In the genomic region with DNA sequence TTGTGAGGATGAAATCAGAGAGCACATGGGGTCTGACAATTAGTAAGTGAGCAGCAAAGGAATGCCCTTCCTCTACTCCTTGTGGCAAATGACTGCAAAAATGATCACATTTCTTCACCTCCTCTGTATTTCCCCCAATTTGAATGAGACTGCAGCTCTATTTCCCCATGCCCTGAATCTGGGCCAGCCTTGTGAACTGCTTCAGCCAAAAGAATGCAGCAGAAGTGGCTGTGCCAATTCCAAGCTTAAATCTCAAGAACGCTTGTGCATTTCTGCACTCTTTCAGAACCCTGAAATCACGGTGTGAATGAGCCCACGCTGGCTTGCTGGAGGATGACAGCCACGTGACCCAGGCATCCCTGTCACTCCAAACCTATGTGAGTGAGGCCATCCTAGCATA, we compare ENCODE assay signal across 24 cellular contexts. TPM values are rescaled to one million over a fixed set of nuclear protein-coding genes. Genes with fewer than 3 reads are reported as not detected.
DNase-seq lines count a peak whose midpoint lies in the region; ATAC-seq, FAIRE-seq and TF ChIP-seq lines count a peak whose summit lies in the region.
"Had no signal": no experiment of that assay in that cellular context is flagged by ENCODE, and none has a peak within 500 bp of the region (broad histone marks: within the 10 kb centered on the region; RNA-seq: fewer than 3 reads in every experiment).

No MANE protein-coding gene starts in this region.

- H3K27ac ChIP-seq in IMR-90 (ENCODE audit: insufficient read depth, low read length) (no peak overlapping the region), endothelial cell of umbilical vein (ENCODE audit: insufficient read depth, low read depth, low read length) (no peak overlapping the region)
- H3K27ac ChIP-seq: pancreas, SJSA1 had no signal

- intact Hi-C loops in IMR-90 (cut with micrococcal nuclease) (no loop called here), endothelial cell of umbilical vein (cut with micrococcal nuclease) (no loop called here)

- H3K9me1 ChIP-seq in IMR-90 (ENCODE audit: insufficient read depth, low read length) (no peaks in the 10 kb centered on the region; the same call in 1 of the 2 replicates), endothelial cell of umbilical vein (replicated peaks; ENCODE audit: control insufficient read depth, extremely low read depth, insufficient read depth, low read length) (no peaks in the 10 kb centered on the region)

- ATAC-seq in IMR-90 (ENCODE audit: low read depth) (peak; percentile 51), HG03196 (IDR thresholded peaks at IDR 0.05; ENCODE audit: unreplicated experiment) (no peak)
- ATAC-seq: activated CD4-positive, CD25-positive, alpha-beta regulatory T cell treated with anti-CD3 and anti-CD28 coated beads, Interleukin-2, amount 50 U/mL, for 24 hours had no signal

- no peak overlapping the region for H2BK120ac ChIP-seq in IMR-90 (ENCODE audit: low read depth, low read length)

- H3K4me1 ChIP-seq in IMR-90 (ENCODE audit: control insufficient read depth, insufficient read depth, low read length) (no peaks in the 10 kb centered on the region), endothelial cell of umbilical vein (ENCODE audit: control insufficient read depth, extremely low read depth, insufficient read depth, low read length) (peaks cover 32% of the 10 kb centered on the region)
- H3K4me1 ChIP-seq: pancreas, SJSA1 had no signal

- H2AFZ ChIP-seq in IMR-90 (replicated peaks; ENCODE audit: low read length, poor library complexity), result no peak overlapping the region
- no peak overlapping the region for H2AFZ ChIP-seq in endothelial cell of umbilical vein (ENCODE audit: low read depth, low read length)

- BruUV-seq in IMR-90 (replicated peaks; lab: Mats Ljungman, UMichigan), result no TSS peak
- BruUV-seq in endothelial cell of umbilical vein (replicated peaks; lab: Mats Ljungman, UMichigan), result no TSS peak

- no peak overlapping the region for H3K4ac ChIP-seq in IMR-90 (ENCODE audit: low read depth, low read length)

- H3K36me3 ChIP-seq in IMR-90 (ENCODE audit: control insufficient read depth, insufficient read depth, low read length), result peaks cover 28% of the 10 kb centered on the region
- peaks cover 14 to 17% of the 10 kb centered on the region in 2 experiments for H3K36me3 ChIP-seq in endothelial cell of umbilical vein (ENCODE audit: control insufficient read depth in 2 of 2, extremely low read depth in 1 of 2, insufficient read depth in 2 of 2, low read length in 2 of 2)

- in situ Hi-C loops in IMR-90 (cut with MboI; ENCODE audit: low sequenced_read_pairs), result no loop called here

- H4K8ac ChIP-seq in IMR-90 (ENCODE audit: low read depth in 2 of 2, low read length in 2 of 2), result no peak overlapping the region

- H3K79me1 ChIP-seq in IMR-90 (ENCODE audit: low read depth in 1 of 2, low read length in 2 of 2), result no peaks in the 10 kb centered on the region

- H3K9me3 ChIP-seq in IMR-90 (ENCODE audit: control insufficient read depth, insufficient read depth, low read length), result no peaks in the 10 kb centered on the region
- H3K9me3 ChIP-seq in endothelial cell of umbilical vein (replicated peaks; ENCODE audit: control insufficient read depth, insufficient read depth, low read length), result no peaks in the 10 kb centered on the region
- H3K9me3 ChIP-seq: adrenal gland, pancreas, SJSA1 had no signal

- TF ChIP-seq POLR2A in IMR-90 (IDR thresholded peaks at IDR 0.05; ENCODE audit: low read depth, low read length) (no peak), endothelial cell of umbilical vein (IDR thresholded peaks at IDR 0.05; ENCODE audit: low read depth, low read length) (no peak)

- H3K79me2 ChIP-seq in endothelial cell of umbilical vein (ENCODE audit: control insufficient read depth, insufficient read depth, low read length), result no peaks in the 10 kb centered on the region

- H3K27me3 ChIP-seq in IMR-90 (ENCODE audit: control insufficient read depth, insufficient read depth, low read length), result no peaks in the 10 kb centered on the region
- no peaks in the 10 kb centered on the region for H3K27me3 ChIP-seq in endothelial cell of umbilical vein (ENCODE audit: control insufficient read depth in 2 of 2, insufficient read depth in 2 of 2, low read length in 2 of 2)
- H3K27me3 ChIP-seq: adrenal gland, pancreas, SJSA1 had no signal

- no peak for TF ChIP-seq RAD21 in IMR-90 (IDR thresholded peaks at IDR 0.05; ENCODE audit: low read length)

- H3K14ac ChIP-seq in IMR-90 (replicated peaks; ENCODE audit: low read depth, low read length), result no peak overlapping the region

- no peak overlapping the region for H3K18ac ChIP-seq in IMR-90 (ENCODE audit: low read depth, low read length)

- no peak overlapping the region for H2BK20ac ChIP-seq in IMR-90 (ENCODE audit: low read depth, low read length)

- CTCF ChIA-PET in IMR-90 (lab: Yijun Ruan, JAX), result interaction anchor here (0.6 kb wide), 1 partner anchor 142 kb away, joined by 4 read pairs; no protein-coding TSS in a partner anchor
- CTCF ChIA-PET in endothelial cell of umbilical vein (lab: Charles Lee), result interaction anchor here (0.6 to 1.5 kb wide), 3 partner anchors 41 to 71 kb away, joined by 3 to 6 read pairs (median 3); no protein-coding TSS in a partner anchor

- H3K9ac ChIP-seq in IMR-90 (ENCODE audit: low read depth, low read length) (no peak overlapping the region), endothelial cell of umbilical vein (replicated peaks; ENCODE audit: extremely low read depth, insufficient read depth, low read length) (peak overlapping the region; percentile 26)

- no peaks in the 10 kb centered on the region for H3K4me1 Mint-ChIP-seq in neural crest cell
- H3K4me1 Mint-ChIP-seq: naive B cell had no signal

- no peak overlapping the region for H2AK5ac ChIP-seq in IMR-90 (ENCODE audit: low read depth, low read length)

- POLR2A ChIA-PET in IMR-90 (lab: Charles Lee; ENCODE audit: unreplicated experiment), result no interaction called here
- POLR2A ChIA-PET in endothelial cell of umbilical vein (lab: Charles Lee), result no interaction called here

- H4K5ac ChIP-seq in IMR-90 (ENCODE audit: low read depth, low read length), result no peak overlapping the region

- H4K91ac ChIP-seq in IMR-90 (ENCODE audit: insufficient read depth, low read depth, low read length), result no peak overlapping the region

- no peak overlapping the region for H3K23ac ChIP-seq in IMR-90 (ENCODE audit: low read depth, low read length)

- H3K9me3 Mint-ChIP-seq in neural crest cell, result no peaks in the 10 kb centered on the region
- H3K9me3 Mint-ChIP-seq: T-helper 2 cell treated with Interferon-gamma antibody and Interleukin-4, amounts not matched to agents 5 μg/mL and 100 μg/mL, for 36 hours had no signal

- no peaks in the 10 kb centered on the region for H3K27me3 Mint-ChIP-seq in neural crest cell (ENCODE audit: low read depth)
- H3K27me3 Mint-ChIP-seq: naive B cell had no signal

- H2BK5ac ChIP-seq in IMR-90 (ENCODE audit: low read depth, low read length, poor library complexity, severe bottlenecking), result no peak overlapping the region

- DNase-seq in AG09309 (ENCODE audit: low read depth) (peak; percentile 41), IMR-90 (peak; percentile 48), endothelial cell of umbilical vein (ENCODE audit: low read depth, low spot score) (no peak), neural crest cell (ENCODE audit: low read depth, low spot score) (no peak), SKM-1 (lab: John Stamatoyannopoulos, UW; ENCODE audit: unreplicated experiment) (no peak), cerebellum (ENCODE audit: low spot score) (no peak)
- DNase-seq in NK-92 treated with Interleukin-12 subunit alpha and Interleukin-12 subunit beta, amount 100 ng/mL, for 24 hours (lab: John Stamatoyannopoulos, UW), result no peak
- DNase-seq: adrenal gland, glutamatergic neuron, naive B cell, NCI-H1417, OCI-M1, pancreas had no signal

- H3K36me3 Mint-ChIP-seq in neural crest cell (ENCODE audit: low read depth), result peaks cover 28% of the 10 kb centered on the region

- no peak overlapping the region for H3K4me3 Mint-ChIP-seq in neural crest cell
- H3K4me3 Mint-ChIP-seq: T-helper 2 cell treated with Interferon-gamma antibody and Interleukin-4, amounts not matched to agents 5 μg/mL and 100 μg/mL, for 36 hours had no signal

- H3K27ac Mint-ChIP-seq in neural crest cell (ENCODE audit: unreplicated experiment), result peak overlapping the region; percentile 8
- H3K27ac Mint-ChIP-seq: naive B cell; T-helper 2 cell treated with Interferon-gamma antibody and Interleukin-4, amounts not matched to agents 5 μg/mL and 100 μg/mL, for 36 hours had no signal

- no peak for TF ChIP-seq CTCF in AG09309 (IDR thresholded peaks at IDR 0.05; ENCODE audit: control insufficient read depth, insufficient read depth, low read depth, low read length, missing control alignments)
- no peak for TF ChIP-seq CTCF in IMR-90 (conservative IDR thresholded peaks at IDR 0.05; ENCODE audit: low read depth, low read length)
- TF ChIP-seq CTCF in endothelial cell of umbilical vein (IDR thresholded peaks at IDR 0.05; ENCODE audit: extremely low read depth in 1 of 2, insufficient read depth in 1 of 2, low read depth in 1 of 2, low read length in 2 of 2), result no peak
- no peak for TF ChIP-seq CTCF in neural crest cell (conservative IDR thresholded peaks at IDR 0.05)

- 47% methylated on average over 3 of the region's 4 CpGs; no CpG with 5 or more reads in 1 of the 2 experiments for WGBS in IMR-90 (ENCODE audit: extremely low coverage in 2 of 2, insufficient read length in 1 of 2), 2 experiments

- no peak overlapping the region for H2AK9ac ChIP-seq in IMR-90 (replicated peaks; ENCODE audit: low read depth, low read length, poor library complexity)

- H3K4me3 ChIP-seq in AG09309 (ENCODE audit: control insufficient read depth, low read depth, low read length) (no peak overlapping the region), IMR-90 (ENCODE audit: insufficient read depth, low read depth, low read length) (no peak overlapping the region), endothelial cell of umbilical vein (replicated peaks in 1 of 3; ENCODE audit: insufficient read depth in 1 of 3, low read depth in 1 of 3, low read length in 3 of 3) (no peak overlapping the region)
- H3K4me3 ChIP-seq: adrenal gland, pancreas, SJSA1 had no signal

- H3K4me2 ChIP-seq in IMR-90 (ENCODE audit: low read depth, low read length) (no peak overlapping the region), endothelial cell of umbilical vein (ENCODE audit: insufficient read depth, low read length) (no peak overlapping the region)

- dilution Hi-C loops in IMR-90 (cut with HindIII; ENCODE audit: low sequenced_read_pairs, unreplicated experiment) (no loop called here), endothelial cell of umbilical vein (cut with MboI; ENCODE audit: extremely low pct_ligation_motif_present, low sequenced_read_pairs) (no loop called here)

- FAIRE-seq in endothelial cell of umbilical vein (lab: Jason Lieb, UNC), result no peak
- FAIRE-seq: pancreas had no signal

- no peak overlapping the region for H3K56ac ChIP-seq in IMR-90 (ENCODE audit: extremely low read depth, insufficient read depth, low read length)

- H2BK15ac ChIP-seq in IMR-90 (ENCODE audit: low read depth, low read length), result no peak overlapping the region

- H4K20me1 ChIP-seq in IMR-90 (ENCODE audit: insufficient read depth, low read length) (no peaks in the 10 kb centered on the region), endothelial cell of umbilical vein (replicated peaks; ENCODE audit: control insufficient read depth, extremely low read depth, insufficient read depth, low read length) (no peaks in the 10 kb centered on the region)

RNA-seq across cellular contexts. Expression of a gene that starts 9.9 kb away (rescaled TPM):
- total RNA-seq in IMR-90 (2012; rRNA removed) (10.6 and 12.7 TPM in 2 replicates), endothelial cell of umbilical vein (68.9 and 89.4 TPM in 2 replicates), neural crest cell (52.9 and 53.7 TPM in 2 replicates), cerebellum (11.1 TPM)
- polyA plus RNA-seq in IMR-90 (2012; rRNA removed) (21.1 and 22.0 TPM in 2 replicates), endothelial cell of umbilical vein (104 and 124 TPM in 2 replicates)
- polyA plus RNA-seq in IMR-90 (2012; cell fraction: cytosol; rRNA removed), result 10.0 and 16.3 TPM in 2 replicates
- polyA plus RNA-seq in IMR-90 (2012; cell fraction: nucleus; rRNA removed; ENCODE audit: low replicate concordance), result 19.7 and 20.5 TPM in 2 replicates
- 58.7 and 78.4 TPM in 2 replicates for polyA plus RNA-seq in endothelial cell of umbilical vein (2011; cell fraction: cytosol; rRNA removed)
- 65.8 and 66.7 TPM in 2 replicates for polyA plus RNA-seq in endothelial cell of umbilical vein (2011; cell fraction: nucleus; rRNA removed)
- 60.8 and 67.1 TPM in 2 replicates for polyA plus RNA-seq in endothelial cell of umbilical vein (2012)
- polyA minus RNA-seq in endothelial cell of umbilical vein, result 117 and 119 TPM in 2 replicates
- not detected for polyA minus RNA-seq in endothelial cell of umbilical vein (2011; cell fraction: cytosol; rRNA and poly(A)+ RNA removed)
- polyA minus RNA-seq in endothelial cell of umbilical vein (2011; cell fraction: nucleus; rRNA and poly(A)+ RNA removed), result 29.2 and 38.5 TPM in 2 replicates
- total RNA-seq: G401 had no signal

RNA-seq across cellular contexts. Expression of a gene that starts 26.6 kb away (rescaled TPM):
- total RNA-seq in IMR-90 (2012; rRNA removed) (not detected in 2 replicates), endothelial cell of umbilical vein (0.42 and 0.55 TPM in 2 replicates), neural crest cell (0.23 TPM in 1 of 2 replicates, not detected in the other), cerebellum (0.36 TPM)
- polyA plus RNA-seq in IMR-90 (2012; rRNA removed) (not detected in 2 replicates), endothelial cell of umbilical vein (0.08 and 0.48 TPM in 2 replicates)
- polyA plus RNA-seq in IMR-90 (2012; cell fraction: cytosol; rRNA removed), result not detected in 2 replicates
- polyA plus RNA-seq in IMR-90 (2012; cell fraction: nucleus; rRNA removed; ENCODE audit: low replicate concordance), result 0.10 and 0.17 TPM in 2 replicates
- not detected in 2 replicates for polyA plus RNA-seq in endothelial cell of umbilical vein (2011; cell fraction: cytosol; rRNA removed)
- polyA plus RNA-seq in endothelial cell of umbilical vein (2011; cell fraction: nucleus; rRNA removed), result 0.50 and 1.2 TPM in 2 replicates
- polyA plus RNA-seq in endothelial cell of umbilical vein (2012), result not detected in 2 replicates
- polyA minus RNA-seq in endothelial cell of umbilical vein, result 0.42 and 0.63 TPM in 2 replicates
- not detected for polyA minus RNA-seq in endothelial cell of umbilical vein (2011; cell fraction: cytosol; rRNA and poly(A)+ RNA removed)
- polyA minus RNA-seq in endothelial cell of umbilical vein (2011; cell fraction: nucleus; rRNA and poly(A)+ RNA removed), result not detected in 2 replicates
- total RNA-seq: chondrocyte, G401, lung microvascular endothelial cell, pancreas, SJSA1, temporal lobe had no signal
- polyA plus RNA-seq: BJ had no signal

RNA-seq across cellular contexts. Expression of a gene that starts 36.1 kb away (rescaled TPM):
- total RNA-seq in IMR-90 (2012; rRNA removed), result not detected in 2 replicates
- polyA plus RNA-seq in IMR-90 (2012; rRNA removed), result not detected in 2 replicates
- polyA plus RNA-seq in IMR-90 (2012; cell fraction: cytosol; rRNA removed), result not detected in 2 replicates
- not detected in 2 replicates for polyA plus RNA-seq in IMR-90 (2012; cell fraction: nucleus; rRNA removed; ENCODE audit: low replicate concordance)
- total RNA-seq in endothelial cell of umbilical vein, result not detected in 2 replicates
- not detected in 2 replicates for polyA plus RNA-seq in endothelial cell of umbilical vein
- not detected in 2 replicates for polyA plus RNA-seq in endothelial cell of umbilical vein (2011; cell fraction: cytosol; rRNA removed)
- polyA plus RNA-seq in endothelial cell of umbilical vein (2011; cell fraction: nucleus; rRNA removed), result not detected in 2 replicates
- polyA plus RNA-seq in endothelial cell of umbilical vein (2012), result not detected in 2 replicates
- not detected in 2 replicates for polyA minus RNA-seq in endothelial cell of umbilical vein
- polyA minus RNA-seq in endothelial cell of umbilical vein (2011; cell fraction: cytosol; rRNA and poly(A)+ RNA removed), result not detected
- polyA minus RNA-seq in endothelial cell of umbilical vein (2011; cell fraction: nucleus; rRNA and poly(A)+ RNA removed), result not detected in 2 replicates
- total RNA-seq in neural crest cell, result not detected in 2 replicates
- total RNA-seq in cerebellum, result not detected
- total RNA-seq: activated CD8-positive, alpha-beta memory T cell treated with anti-CD3 and anti-CD28 coated beads for 36 hours; adrenal gland; chondrocyte; G401; lung microvascular endothelial cell; pancreas; SJSA1; temporal lobe had no signal
- polyA plus RNA-seq: adrenal gland, BJ, pancreas had no signal

RNA-seq across cellular contexts. Expression of a gene that starts 43.3 kb away (rescaled TPM):
- total RNA-seq in IMR-90 (2012; rRNA removed), result not detected in 2 replicates
- 0.83 and 1.5 TPM in 2 replicates for polyA plus RNA-seq in IMR-90 (2012; rRNA removed)
- 1.2 and 2.7 TPM in 2 replicates for polyA plus RNA-seq in IMR-90 (2012; cell fraction: cytosol; rRNA removed)
- 0.52 and 0.96 TPM in 2 replicates for polyA plus RNA-seq in IMR-90 (2012; cell fraction: nucleus; rRNA removed; ENCODE audit: low replicate concordance)
- total RNA-seq in endothelial cell of umbilical vein, result 0.83 and 1.3 TPM in 2 replicates
- 0.18 and 0.35 TPM in 2 replicates for polyA plus RNA-seq in endothelial cell of umbilical vein
- polyA plus RNA-seq in endothelial cell of umbilical vein (2011; cell fraction: cytosol; rRNA removed), result 0.08 and 0.45 TPM in 2 replicates
- not detected in 2 replicates for polyA plus RNA-seq in endothelial cell of umbilical vein (2011; cell fraction: nucleus; rRNA removed)
- polyA plus RNA-seq in endothelial cell of umbilical vein (2012), result 0.36 and 0.70 TPM in 2 replicates
- polyA minus RNA-seq in endothelial cell of umbilical vein, result 1.2 TPM in 1 of 2 replicates, not detected in the other
- polyA minus RNA-seq in endothelial cell of umbilical vein (2011; cell fraction: cytosol; rRNA and poly(A)+ RNA removed), result 4.0 TPM
- not detected in 2 replicates for polyA minus RNA-seq in endothelial cell of umbilical vein (2011; cell fraction: nucleus; rRNA and poly(A)+ RNA removed)
- 2.4 and 3.4 TPM in 2 replicates for total RNA-seq in neural crest cell
- 1.2 TPM for total RNA-seq in cerebellum
- total RNA-seq: G401, SJSA1, skeletal muscle tissue had no signal

Comparison
In these comparisons a context has a peak if more than half of its experiments do, and no peak if none do; other contexts are left out.
1. DNase-seq: peak in AG09309 (single experiment) and IMR-90 (single experiment); none in endothelial cell of umbilical vein (single experiment), neural crest cell (single experiment), SKM-1 (single experiment), NK-92 treated with Interleukin-12 subunit alpha and Interleukin-12 subunit beta, amount 100 ng/mL, for 24 hours (single experiment) and cerebellum (single experiment).